ENCODE assay signal across 8 cellular contexts in the genomic region with DNA sequence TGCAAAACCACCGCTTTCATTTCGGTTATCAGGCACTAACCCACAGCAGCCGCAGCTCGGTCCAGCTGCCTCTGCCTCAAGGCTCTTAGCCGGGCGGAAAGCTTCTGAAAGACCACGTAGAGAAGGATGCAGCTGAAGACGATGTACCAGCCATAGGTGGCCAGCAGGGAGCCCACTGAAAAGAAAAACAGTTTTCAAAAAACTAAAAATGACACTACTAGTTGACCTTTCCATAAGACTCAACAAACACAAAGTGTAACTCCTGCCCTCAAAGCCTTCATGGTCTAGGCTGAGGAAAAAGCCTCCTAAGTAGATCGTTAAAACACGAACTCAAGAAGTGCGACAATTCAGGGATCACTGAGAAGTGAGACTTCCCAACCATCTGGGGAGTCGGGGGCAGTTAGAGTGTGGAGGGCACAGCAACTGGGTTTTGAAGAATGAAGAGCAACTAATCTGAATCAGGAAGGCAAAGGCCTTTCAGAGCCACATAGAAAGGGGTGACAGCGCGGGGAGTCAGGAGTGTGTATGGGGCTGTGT. TPM values are rescaled to one million over a fixed set of nuclear protein-coding genes. Genes with fewer than 3 reads are reported as not detected.
A peak's percentile ranks its signal among the peaks of the same experiment; 100 is the strongest.
DNase-seq lines count a peak whose midpoint lies in the region; ATAC-seq lines count a peak whose summit lies in the region.

No MANE protein-coding gene starts in this region.

- DNase-seq in EH (ENCODE audit: low read depth) (peak; percentile 58), Kasumi-1 (lab: John Stamatoyannopoulos, UW) (peak; percentile 59 to 68), immature natural killer cell (peak; percentile 41 to 54 (median 44)), midbrain (lab: John Stamatoyannopoulos, UW) (no peak)
- no peak for DNase-seq in effector CD4-positive, alpha-beta T cell

- peaks cover 18% of the 10 kb centered on the region for H3K4me1 ChIP-seq in stomach smooth muscle (ENCODE audit: control insufficient read depth, insufficient read depth, low read length)

- H3K27ac Mint-ChIP-seq in activated naive CD4-positive, alpha-beta T cell treated with anti-CD3 and anti-CD28 coated beads, Interleukin-2, amount 50 U/mL, for 24 hours = peak overlapping the region; percentile 97
- H3K27ac Mint-ChIP-seq in immature natural killer cell = peak overlapping the region; percentile 96 to 99 (median 98)

- peaks cover 14% of the 10 kb centered on the region for H3K36me3 Mint-ChIP-seq in activated naive CD4-positive, alpha-beta T cell treated with anti-CD3 and anti-CD28 coated beads, Interleukin-2, amount 50 U/mL, for 24 hours
- peaks cover 27 to 46% (median 36%) of the 10 kb centered on the region in 3 donors for H3K36me3 Mint-ChIP-seq in immature natural killer cell

- H3K36me3 ChIP-seq in stomach smooth muscle (ENCODE audit: control insufficient read depth in 2 of 2, insufficient read depth in 2 of 2, low read length in 2 of 2) = peaks cover 42 to 44% of the 10 kb centered on the region in 2 donors

- peak overlapping the region; percentile 87 for H3K27ac ChIP-seq in stomach smooth muscle (ENCODE audit: low read length)

- no peaks in the 10 kb centered on the region for H3K9me3 Mint-ChIP-seq in activated naive CD4-positive, alpha-beta T cell treated with anti-CD3 and anti-CD28 coated beads, Interleukin-2, amount 50 U/mL, for 24 hours
- no peaks in the 10 kb centered on the region for H3K9me3 Mint-ChIP-seq in immature natural killer cell

- peak overlapping the region; percentile 94 to 96 for H3K4me3 ChIP-seq in stomach smooth muscle (ENCODE audit: low read length in 2 of 2)

- H3K9me3 ChIP-seq in stomach smooth muscle (ENCODE audit: control insufficient read depth in 2 of 2, low read length in 2 of 2) = no peaks in the 10 kb centered on the region

- H3K9ac ChIP-seq in stomach smooth muscle (ENCODE audit: low read length in 2 of 2) = peak overlapping the region; percentile 93 to 95

- H3K4me3 Mint-ChIP-seq in activated naive CD4-positive, alpha-beta T cell treated with anti-CD3 and anti-CD28 coated beads, Interleukin-2, amount 50 U/mL, for 24 hours = peak overlapping the region; percentile 99
- H3K4me3 Mint-ChIP-seq in immature natural killer cell = peak overlapping the region; percentile 98 to 100 (median 98)

- peak; percentile 31 for ATAC-seq in GM21390 (IDR thresholded peaks at IDR 0.05; ENCODE audit: unreplicated experiment)

- H3K4me1 Mint-ChIP-seq in activated naive CD4-positive, alpha-beta T cell treated with anti-CD3 and anti-CD28 coated beads, Interleukin-2, amount 50 U/mL, for 24 hours = peaks cover 28% of the 10 kb centered on the region
- H3K4me1 Mint-ChIP-seq in immature natural killer cell = peaks cover 24 to 38% of the 10 kb centered on the region in 2 donors

- H3K27me3 ChIP-seq in stomach smooth muscle (ENCODE audit: control insufficient read depth in 1 of 2, insufficient read depth in 2 of 2, low read length in 2 of 2) = no peaks in the 10 kb centered on the region

- H3K27me3 Mint-ChIP-seq in activated naive CD4-positive, alpha-beta T cell treated with anti-CD3 and anti-CD28 coated beads, Interleukin-2, amount 50 U/mL, for 24 hours = no peaks in the 10 kb centered on the region
- H3K27me3 Mint-ChIP-seq in immature natural killer cell (ENCODE audit: low read depth in 3 of 3) = peaks cover 10 to 17% (median 15%) of the 10 kb centered on the region in 3 donors

RNA-seq across cellular contexts. Expression of a gene that starts 0.7 kb away (rescaled TPM):
- 100 to 1,000 TPM in 1 of 3 donors, 10 to 100 TPM in 2; 88.7 to 122 (median 94.9) TPM for polyA plus RNA-seq in immature natural killer cell

RNA-seq across cellular contexts. Expression of a gene that starts 18.5 kb away (rescaled TPM):
- 10 to 100 TPM; 38.6 to 65.0 (median 53.4) TPM for polyA plus RNA-seq in immature natural killer cell

RNA-seq across cellular contexts. Expression of a gene that starts 24.7 kb away (rescaled TPM):
- polyA plus RNA-seq in immature natural killer cell = 1 to 10 TPM; 2.8 to 4.0 (median 2.8) TPM

Comparison
In these comparisons a context has a peak if more than half of its experiments do, and no peak if none do; other contexts are left out.
1. DNase-seq: peak in EH (single experiment), Kasumi-1 (2 of 2) and immature natural killer cell (3 of 3); none in effector CD4-positive, alpha-beta T cell (single experiment) and midbrain (single experiment).